In genomic region chr18:80056095-80056494, GRCh38 we compare ENCODE assay signal across 26 cellular contexts.
"Had no signal": no experiment of that assay in that cellular context is flagged by ENCODE, and none has a peak within 500 bp of the region (broad histone marks: within the 10 kb centered on the region; RNA-seq: fewer than 3 reads in every experiment).

No MANE protein-coding gene starts in this region.

- H3K36me3 ChIP-seq: heart left ventricle, ovary had no signal

- DNase-seq: effector CD8-positive, alpha-beta T cell; foreskin keratinocyte; heart left ventricle; kidney; mucosa of descending colon; naive thymus-derived CD4-positive, alpha-beta T cell; nucleus accumbens; ovary; posterior cingulate gyrus; psoas muscle; right cardiac atrium; spleen; stimulated activated CD4-positive, alpha-beta T cell treated with anti-CD3 and anti-CD28 coated beads, Interleukin-4, amount 100 ng/mL, for 4 hours; stimulated activated naive CD8-positive, alpha-beta T cell treated with anti-CD3 and anti-CD28 coated beads, Interleukin-15, Interleukin-2, amounts not matched to agents 100 U/mL and 50 U/mL, for 24 hours; substantia nigra; testis; tibial artery had no signal

- H2AFZ ChIP-seq: hepatocyte had no signal

- H3K27ac ChIP-seq: esophagus muscularis mucosa, foreskin keratinocyte, gastroesophageal sphincter, heart left ventricle, hepatocyte, ovary, psoas muscle, skin epidermis, spleen, testis, tibial artery had no signal

- H3K9me3 ChIP-seq: ovary, testis had no signal

- H3K4me1 ChIP-seq: esophagus muscularis mucosa, foreskin keratinocyte, gastroesophageal sphincter, heart left ventricle, psoas muscle, spleen, testis had no signal

- H3K79me2 ChIP-seq: hepatocyte had no signal

- H3K4me3 ChIP-seq: esophagus muscularis mucosa, gastroesophageal sphincter, heart left ventricle, hepatocyte, lung, mucosa of descending colon, ovary, psoas muscle, skin epidermis, spleen, testis, tibial artery had no signal

- ATAC-seq: foreskin keratinocyte; gastroesophageal sphincter; heart left ventricle; left lobe of liver; mucosa of descending colon; naive thymus-derived CD4-positive, alpha-beta T cell; psoas muscle; right cardiac atrium; stimulated activated memory B cell treated with anti-CD40 and anti-IgM and Interleukin-4, amounts not matched to agents 10 μg/mL and 1 μg/mL and 100 μg/mL, for 72 hours; stimulated activated naive CD8-positive, alpha-beta T cell treated with anti-CD3 and anti-CD28 coated beads, Interleukin-15, Interleukin-2, amounts not matched to agents 100 U/mL and 50 U/mL, for 24 hours had no signal

- FAIRE-seq: colon, endothelial cell of umbilical vein, kidney had no signal

- H3K4me2 ChIP-seq: hepatocyte had no signal

- H3K27me3 ChIP-seq: esophagus muscularis mucosa, gastroesophageal sphincter, heart left ventricle, hepatocyte, ovary, spleen, testis, tibial artery had no signal
